Comparison of ENCODE assay signal across 10 cellular contexts in genomic region chr16:2046125-2046888, GRCh38. TPM values are rescaled to one million over a fixed set of nuclear protein-coding genes. Genes with fewer than 3 reads are reported as not detected.
DNase-seq lines count a peak whose midpoint lies in the region; ATAC-seq, FAIRE-seq and TF ChIP-seq lines count a peak whose summit lies in the region.
"Had no signal": no experiment of that assay in that cellular context is flagged by ENCODE, and none has a peak within 500 bp of the region (broad histone marks: within the 10 kb centered on the region; RNA-seq: fewer than 3 reads in every experiment).

No MANE protein-coding gene starts in this region.

- H3K9me2 ChIP-seq in HCT116 (ENCODE audit: insufficient read depth): no peaks in the 10 kb centered on the region

- H3K9ac ChIP-seq in HCT116 (ENCODE audit: low read length) (peak overlapping the region; percentile 77), mucosa of stomach (ENCODE audit: low read length) (peak overlapping the region; percentile 87)
- H3K9ac ChIP-seq: parathyroid adenoma had no signal

- H3K4me3 ChIP-seq in A673 (ENCODE audit: low read depth, low read length, poor library complexity, severe bottlenecking) (peak overlapping the region; percentile 93), HCT116 (replicated peaks in 1 of 2; ENCODE audit: low read depth in 1 of 2, low read length in 2 of 2) (peak overlapping the region; percentile 64 to 88), mucosa of stomach (ENCODE audit: low read length) (peak overlapping the region; percentile 96)

- RAD21 ChIA-PET in HCT116 (lab: Charles Lee; ENCODE audit: low non-redundant PET in 1 of 2, low total read pairs in 2 of 2, uncharacterized antibody in 2 of 2, unreplicated experiment in 2 of 2): no interaction called here

- FAIRE-seq in GM12891 (lab: Jason Lieb, UNC): no peak

- H3K27me3 ChIP-seq in A673 (replicated peaks; ENCODE audit: insufficient read depth, low read depth, low read length, poor library complexity) (no peaks in the 10 kb centered on the region), HCT116 (ENCODE audit: insufficient read depth, low read length) (no peaks in the 10 kb centered on the region), mucosa of stomach (ENCODE audit: control insufficient read depth, insufficient read depth, low read length) (no peaks in the 10 kb centered on the region)

- no peak overlapping the region for H2AFZ ChIP-seq in HCT116 (ENCODE audit: low read depth, low read length, poor library complexity, severe bottlenecking)

- no peaks in the 10 kb centered on the region for H4K20me1 ChIP-seq in HCT116 (ENCODE audit: insufficient read depth)

- no peaks in the 10 kb centered on the region for H3K9me3 Mint-ChIP-seq in activated T-helper 2 cell treated with anti-CD3 and anti-CD28 coated beads, Interferon-gamma antibody, Interleukin-2, Interleukin-4, amounts not matched to agents 10 μg/mL and 5 μg/mL and 100 μg/mL, durations not matched to agents 14 hours and 24 hours and 36 hours

- H3K27ac ChIP-seq in A673 (ENCODE audit: low read depth, low read length, poor library complexity, severe bottlenecking): no peak overlapping the region
- peak overlapping the region; percentile 71 for H3K27ac ChIP-seq in HCT116 (ENCODE audit: low read depth, low read length)
- H3K27ac ChIP-seq: parathyroid adenoma had no signal

- H3K4me2 ChIP-seq in HCT116 (ENCODE audit: low read length): peak overlapping the region; percentile 82

- H3K36me3 Mint-ChIP-seq in activated T-helper 2 cell treated with anti-CD3 and anti-CD28 coated beads, Interferon-gamma antibody, Interleukin-2, Interleukin-4, amounts not matched to agents 10 μg/mL and 5 μg/mL and 100 μg/mL, durations not matched to agents 14 hours and 24 hours and 36 hours (ENCODE audit: low read depth): peaks cover 10% of the 10 kb centered on the region

- no peak for ATAC-seq in HCT116

- no peak for DNase-seq in A673 (ENCODE audit: low spot score)
- DNase-seq in HCT116 (ENCODE audit: low read depth, low spot score): no peak
- DNase-seq in activated T-helper 2 cell treated with anti-CD3 and anti-CD28 coated beads, Interferon-gamma antibody, Interleukin-2, Interleukin-4, amounts not matched to agents 10 μg/mL and 5 μg/mL and 100 μg/mL, durations not matched to agents 14 hours and 24 hours and 36 hours (ENCODE audit: low spot score): no peak
- DNase-seq in GM12891 (ENCODE audit: insufficient read length, low spot score): no peak
- DNase-seq in Ammon's horn (ENCODE audit: low spot score): no peak
- DNase-seq in NCI-H748 treated with DMSO at 0.1 percent for 48 hours (lab: John Stamatoyannopoulos, UW): no peak
- DNase-seq in AG08395 (ENCODE audit: low spot score): no peak
- DNase-seq: DMS79 treated with DMSO at 0.1 percent for 48 hours had no signal

- no peak for TF ChIP-seq POLR2A in HCT116 (IDR thresholded peaks at IDR 0.05; ENCODE audit: borderline replicate concordance, extremely low read depth, insufficient read depth, insufficient read length)
- TF ChIP-seq POLR2A in GM12891 (IDR thresholded peaks at IDR 0.05; ENCODE audit: low read depth, low read length): no peak

- POLR2A ChIA-PET in A673 (lab: Charles Lee; ENCODE audit: low non-redundant PET): no interaction called here
- POLR2A ChIA-PET in HCT116 (lab: Charles Lee): interaction anchor here (0.5 kb wide), 1 partner anchor 94 kb away, joined by 3 read pairs; no protein-coding TSS in a partner anchor

- peaks cover 4% of the 10 kb centered on the region for H3K36me3 ChIP-seq in A673 (ENCODE audit: insufficient read depth, low read length, poor library complexity, severe bottlenecking)
- H3K36me3 ChIP-seq in HCT116 (ENCODE audit: control insufficient read depth in 1 of 2, insufficient read depth in 2 of 2, low read length in 2 of 2): peaks cover 0 to 3% of the 10 kb centered on the region in 2 experiments; a peak in 1 of 4 replicates
- no peaks in the 10 kb centered on the region for H3K36me3 ChIP-seq in mucosa of stomach (ENCODE audit: control insufficient read depth, insufficient read depth, low read length)

- CTCF ChIA-PET in A673 (lab: Charles Lee): no interaction called here
- CTCF ChIA-PET in HCT116 (lab: Charles Lee): interaction anchor here (1.2 to 1.8 kb wide), 2 partner anchors 23 to 94 kb away, joined by 3 to 12 read pairs; no protein-coding TSS in a partner anchor

- no peak for TF ChIP-seq RAD21 in HCT116 (IDR thresholded peaks at IDR 0.05; ENCODE audit: low read depth)

- H3K4me1 Mint-ChIP-seq in activated T-helper 2 cell treated with anti-CD3 and anti-CD28 coated beads, Interferon-gamma antibody, Interleukin-2, Interleukin-4, amounts not matched to agents 10 μg/mL and 5 μg/mL and 100 μg/mL, durations not matched to agents 14 hours and 24 hours and 36 hours (ENCODE audit: low read depth): peaks cover 10% of the 10 kb centered on the region

- H3K79me2 ChIP-seq in HCT116 (ENCODE audit: insufficient read depth, low read length): peaks cover 11% of the 10 kb centered on the region; the same call in 1 of the 2 replicates

- BruUV-seq in A673 (replicated peaks; lab: Mats Ljungman, UMichigan) (no TSS peak), HCT116 (replicated peaks; lab: Mats Ljungman, UMichigan) (no TSS peak)

- H3K9me3 ChIP-seq in A673 (ENCODE audit: low read depth, low read length, poor library complexity, severe bottlenecking) (no peaks in the 10 kb centered on the region), HCT116 (ENCODE audit: control insufficient read depth in 1 of 2, insufficient read depth in 1 of 2, low read depth in 1 of 2, low read length in 2 of 2) (no peaks in the 10 kb centered on the region), mucosa of stomach (ENCODE audit: control insufficient read depth, low read length) (no peaks in the 10 kb centered on the region)

- peak overlapping the region; percentile 94 for H3K4me3 Mint-ChIP-seq in activated T-helper 2 cell treated with anti-CD3 and anti-CD28 coated beads, Interferon-gamma antibody, Interleukin-2, Interleukin-4, amounts not matched to agents 10 μg/mL and 5 μg/mL and 100 μg/mL, durations not matched to agents 14 hours and 24 hours and 36 hours (ENCODE audit: low read depth)

- intact Hi-C loops in A673 (cut with micrococcal nuclease; ENCODE audit: unreplicated experiment) (no loop called here), HCT116 (cut with micrococcal nuclease) (loop anchor here (5.0 kb wide), 1 partner anchor 96 kb away; no protein-coding TSS in a partner anchor)
- intact Hi-C loops in activated T-helper 2 cell treated with anti-CD3 and anti-CD28 coated beads, Interferon-gamma antibody, Interleukin-2, Interleukin-4, amounts not matched to agents 10 μg/mL and 5 μg/mL and 100 μg/mL, durations not matched to agents 14 hours and 24 hours and 36 hours (cut with micrococcal nuclease): loop anchor here (5.0 kb wide), 1 partner anchor 39 kb away; the partner anchor contains the start of gene ZNF598

- H3K27ac Mint-ChIP-seq in activated T-helper 2 cell treated with anti-CD3 and anti-CD28 coated beads, Interferon-gamma antibody, Interleukin-2, Interleukin-4, amounts not matched to agents 10 μg/mL and 5 μg/mL and 100 μg/mL, durations not matched to agents 14 hours and 24 hours and 36 hours: no peak overlapping the region

- no peak for TF ChIP-seq CTCF in A673 (conservative IDR thresholded peaks at IDR 0.05; ENCODE audit: low read depth, low read length)
- no peak for TF ChIP-seq CTCF in HCT116 (IDR thresholded peaks at IDR 0.05 in 2 of 3, conservative IDR thresholded peaks at IDR 0.05 in 1 of 3; ENCODE audit: borderline replicate concordance in 1 of 3, insufficient read depth in 1 of 3, low read depth in 2 of 3, low read length in 2 of 3)

- no peaks in the 10 kb centered on the region for H3K4me1 ChIP-seq in A673 (ENCODE audit: insufficient read depth, low read length, poor library complexity, severe bottlenecking)
- peaks cover 9 to 46% of the 10 kb centered on the region in 2 experiments; a peak in 3 of 4 replicates for H3K4me1 ChIP-seq in HCT116 (ENCODE audit: control insufficient read depth in 1 of 2, insufficient read depth in 2 of 2, low read length in 2 of 2)
- H3K4me1 ChIP-seq in mucosa of stomach (ENCODE audit: control insufficient read depth, insufficient read depth, low read length): peaks cover 53% of the 10 kb centered on the region

- H3K27me3 Mint-ChIP-seq in activated T-helper 2 cell treated with anti-CD3 and anti-CD28 coated beads, Interferon-gamma antibody, Interleukin-2, Interleukin-4, amounts not matched to agents 10 μg/mL and 5 μg/mL and 100 μg/mL, durations not matched to agents 14 hours and 24 hours and 36 hours (ENCODE audit: low read depth): no peaks in the 10 kb centered on the region

RNA-seq across cellular contexts. Expression of gene NTHL1, which starts 1.3 kb away (rescaled TPM):
- total RNA-seq in A673 (2021): 51.6 and 65.4 TPM in 2 replicates
- 40.1 TPM for total RNA-seq in HCT116 (2021; ENCODE audit: unreplicated experiment)
- 27.3 and 28.3 TPM in 2 replicates for polyA plus RNA-seq in HCT116 (2012)
- 43.5 and 54.7 TPM in 2 replicates for total RNA-seq in activated T-helper 2 cell treated with anti-CD3 and anti-CD28 coated beads, Interferon-gamma antibody, Interleukin-2, Interleukin-4, amounts not matched to agents 10 μg/mL and 5 μg/mL and 100 μg/mL, durations not matched to agents 14 hours and 24 hours and 36 hours
- polyA plus RNA-seq in GM12891 (2012; ENCODE audit: low read depth, missing spikeins): 15.1 TPM

RNA-seq across cellular contexts. Expression of gene TSC2, which starts 1.5 kb away (rescaled TPM):
- 125 and 155 TPM in 2 replicates for total RNA-seq in A673 (2021)
- 74.1 TPM for total RNA-seq in HCT116 (2021; ENCODE audit: unreplicated experiment)
- polyA plus RNA-seq in HCT116 (2012): 62.2 and 63.0 TPM in 2 replicates
- total RNA-seq in activated T-helper 2 cell treated with anti-CD3 and anti-CD28 coated beads, Interferon-gamma antibody, Interleukin-2, Interleukin-4, amounts not matched to agents 10 μg/mL and 5 μg/mL and 100 μg/mL, durations not matched to agents 14 hours and 24 hours and 36 hours: 89.7 and 92.8 TPM in 2 replicates
- 32.2 TPM for polyA plus RNA-seq in GM12891 (2012; ENCODE audit: low read depth, missing spikeins)

RNA-seq across cellular contexts. Expression of gene NHERF2, which starts 19.6 kb away (rescaled TPM):
- total RNA-seq in A673 (2021) (19.5 and 26.4 TPM in 2 replicates), HCT116 (2021; ENCODE audit: unreplicated experiment) (58.4 TPM)
- 45.9 and 52.4 TPM in 2 replicates for polyA plus RNA-seq in HCT116 (2012)
- 2.3 and 2.6 TPM in 2 replicates for total RNA-seq in activated T-helper 2 cell treated with anti-CD3 and anti-CD28 coated beads, Interferon-gamma antibody, Interleukin-2, Interleukin-4, amounts not matched to agents 10 μg/mL and 5 μg/mL and 100 μg/mL, durations not matched to agents 14 hours and 24 hours and 36 hours
- not detected for polyA plus RNA-seq in GM12891 (2012; ENCODE audit: low read depth, missing spikeins)

RNA-seq across cellular contexts. Expression of gene NPW, which starts 26.7 kb away (rescaled TPM):
- total RNA-seq in A673 (2021): 96.5 and 105 TPM in 2 replicates
- total RNA-seq in HCT116 (2021; ENCODE audit: unreplicated experiment): 226 TPM
- 110 and 125 TPM in 2 replicates for polyA plus RNA-seq in HCT116 (2012)
- 4.2 and 5.1 TPM in 2 replicates for total RNA-seq in activated T-helper 2 cell treated with anti-CD3 and anti-CD28 coated beads, Interferon-gamma antibody, Interleukin-2, Interleukin-4, amounts not matched to agents 10 μg/mL and 5 μg/mL and 100 μg/mL, durations not matched to agents 14 hours and 24 hours and 36 hours
- 0.28 TPM for polyA plus RNA-seq in GM12891 (2012; ENCODE audit: low read depth, missing spikeins)

RNA-seq across cellular contexts. Expression of gene ZNF598, which starts 36.7 kb away (rescaled TPM):
- total RNA-seq in A673 (2021) (68.0 and 75.8 TPM in 2 replicates), HCT116 (2021; ENCODE audit: unreplicated experiment) (57.4 TPM)
- polyA plus RNA-seq in HCT116 (2012): 32.0 and 33.0 TPM in 2 replicates
- 82.0 and 83.3 TPM in 2 replicates for total RNA-seq in activated T-helper 2 cell treated with anti-CD3 and anti-CD28 coated beads, Interferon-gamma antibody, Interleukin-2, Interleukin-4, amounts not matched to agents 10 μg/mL and 5 μg/mL and 100 μg/mL, durations not matched to agents 14 hours and 24 hours and 36 hours
- polyA plus RNA-seq in GM12891 (2012; ENCODE audit: low read depth, missing spikeins): 25.4 TPM
